In genomic region chr17:46361755-46362154, GRCh38 we compare ENCODE assay signal across 8 cellular contexts. TPM values are rescaled to one million over a fixed set of nuclear protein-coding genes. Genes with fewer than 3 reads are reported as not detected.
DNase-seq lines count a peak whose midpoint lies in the region; ATAC-seq, FAIRE-seq and TF ChIP-seq lines count a peak whose summit lies in the region.
"Not testable (repeated sequence)": the region's sequence is repeated elsewhere in the genome, so short reads cannot be mapped to it uniquely, and the experiment has no call there.

TSS of gene ARL17B (minus strand) at chr17:46361766. CDS start at chr17:46358397, 3,369 bp downstream.

- not testable (repeated sequence) for TF ChIP-seq CTCF in HFFc6 (IDR thresholded peaks at IDR 0.05); K562 (IDR thresholded peaks at IDR 0.05 in 2 of 3, conservative IDR thresholded peaks at IDR 0.05 in 1 of 3; ENCODE audit: insufficient read depth in 2 of 3, low read depth in 1 of 3, low read length in 3 of 3); tibial artery (IDR thresholded peaks at IDR 0.05)

- not testable (repeated sequence) for TF ChIP-seq EP300 in K562 (IDR thresholded peaks at IDR 0.05; ENCODE audit: low read length)

- not testable (repeated sequence) for H3K27ac Mint-ChIP-seq in HFFc6

- H3K27ac ChIP-seq in K562 (ENCODE audit: extremely low read depth, low read depth, low read length); tibial artery: not testable (repeated sequence)

- intact Hi-C loops in K562 (cut with micrococcal nuclease); left colon (cut with DNase I, micrococcal nuclease); tibial artery (cut with DNase I; ENCODE audit: low total_unique reads): not testable (repeated sequence)

- not testable (repeated sequence) for H3K36me3 Mint-ChIP-seq in HFFc6 (ENCODE audit: low read depth)

- not testable (repeated sequence) for H3K4me3 ChIP-seq in K562
- H3K4me3 ChIP-seq in tibial artery = peak within 1 kb of the TSS; percentile 26 to 28

- POLR2A ChIA-PET in K562 (lab: Yijun Ruan, JAX) = not testable (repeated sequence)

- not testable (repeated sequence) for H3K4me1 Mint-ChIP-seq in HFFc6 (ENCODE audit: low read depth)

- not testable (repeated sequence) for TF ChIP-seq RAD21 in K562 (CRISPR knock-in tag; conservative IDR thresholded peaks at IDR 0.05 in 1 of 2, IDR thresholded peaks at IDR 0.05 in 1 of 2)

- BruUV-seq in K562 (replicated peaks; lab: Mats Ljungman, UMichigan) = not testable (repeated sequence)

- not testable (repeated sequence) for H3K4me1 ChIP-seq in K562 (replicated peaks in 1 of 2; ENCODE audit: control insufficient read depth in 2 of 2, insufficient read depth in 2 of 2, low read length in 2 of 2); tibial artery

- in situ Hi-C loops in K562 (cut with MboI) = loop anchor here (25.0 kb wide), 1 partner anchor 99 kb away; no protein-coding TSS in a partner anchor

- not testable (repeated sequence) for H3K27me3 ChIP-seq in K562 (ENCODE audit: control insufficient read depth in 2 of 2, insufficient read depth in 2 of 2, low read length in 2 of 2); tibial artery

- FAIRE-seq in HTR-8/SVneo (lab: Jason Lieb, UNC) (peak; percentile 98), K562 (lab: Jason Lieb, UNC) (peak; percentile 100)

- not testable (repeated sequence) for H3K79me2 ChIP-seq in K562 (ENCODE audit: control insufficient read depth, insufficient read depth, low read length)

- H3K9me3 Mint-ChIP-seq in HFFc6 = not testable (repeated sequence)

- not testable (repeated sequence) for H3K4me3 Mint-ChIP-seq in HFFc6

- not testable (repeated sequence) for H3K9me3 ChIP-seq in K562 (replicated peaks; ENCODE audit: control insufficient read depth, insufficient read depth, low read depth, low read length); tibial artery

- H3K27me3 Mint-ChIP-seq in HFFc6 (ENCODE audit: insufficient read depth) = not testable (repeated sequence)

- not testable (repeated sequence) for H3K9me1 ChIP-seq in K562 (ENCODE audit: control insufficient read depth, insufficient read depth, low read length)

- not testable (repeated sequence) for H2AFZ ChIP-seq in K562 (ENCODE audit: low read depth, low read length)

- not testable (repeated sequence) for H4K20me1 ChIP-seq in K562 (replicated peaks; ENCODE audit: control insufficient read depth, insufficient read depth, low read length)

- WGBS in K562 (ENCODE audit: insufficient coverage, low coverage, missing lambda C conversion rate) = no CpG with 5 or more reads among the region's 22 CpGs

- peak; percentile 98 for DNase-seq in HFFc6
- not testable (repeated sequence) for DNase-seq in HTR-8/SVneo (ENCODE audit: insufficient read length, low spot score); K562 (ENCODE audit: extremely low read depth in 1 of 4, low spot score in 3 of 4)
- DNase-seq in activated CD4-positive, alpha-beta T cell treated with anti-CD3 and anti-CD28 coated beads, Interleukin-2, amount 50 U/mL, for 4 hours = peak; percentile 75 to 79
- DNase-seq in left colon = peak; percentile 88 to 94
- DNase-seq in stimulated activated CD4-positive, alpha-beta T cell treated with anti-CD3 and anti-CD28 coated beads, Interleukin-12 subunit alpha, Interleukin-12 subunit beta, amount 100 ng/mL, for 4 hours = peak; percentile 75
- peak; percentile 88 to 98 for DNase-seq in tibial artery

- H3K9ac ChIP-seq in K562 (ENCODE audit: insufficient read depth in 1 of 2, low read depth in 2 of 2, low read length in 2 of 2) = not testable (repeated sequence)

- H3K4me2 ChIP-seq in K562 (ENCODE audit: insufficient read depth, low read length) = not testable (repeated sequence)

- CTCF ChIA-PET in K562 (lab: Yijun Ruan, JAX; ENCODE audit: low intra/inter-chr PET ratio) = not testable (repeated sequence)

- not testable (repeated sequence) for H3K36me3 ChIP-seq in K562 (ENCODE audit: control insufficient read depth, insufficient read depth, low read length); tibial artery

- ATAC-seq in GM18858 (IDR thresholded peaks at IDR 0.05; ENCODE audit: unreplicated experiment) (peak; percentile 89), K562 (peak; percentile 100), left colon (peak; percentile 96)

- not testable (repeated sequence) for TF ChIP-seq POLR2A in K562 (conservative IDR thresholded peaks at IDR 0.05)

TF ChIP-seq in K562, 482 proteins besides CTCF, POLR2A, EP300 and RAD21:
- TF ChIP-seq CREM (IDR thresholded peaks at IDR 0.05; ENCODE audit: low read depth) (0 out of 2 replicates have a peak, but pooled peaks have one; percentile 17), CHD2 (IDR thresholded peaks at IDR 0.05; ENCODE audit: low read depth, low read length) (peak; percentile 32; the same call in 1 of the 2 replicates), SP2 (IDR thresholded peaks at IDR 0.05; ENCODE audit: extremely low read depth, low read depth, low read length, poor library complexity, severe bottlenecking) (peak; percentile 34), MBD2 (IDR thresholded peaks at IDR 0.05; ENCODE audit: borderline replicate concordance, low read depth) (peak; percentile 62; the same call in 1 of the 2 replicates)

RNA-seq across cellular contexts. Expression of gene ARL17B, which starts in this region (rescaled TPM):
- 10 to 100 TPM in 5 of 6 experiments, 1 to 10 TPM in 1; 9.9 to 14.3 (median 12.1) TPM for total RNA-seq in HFFc6 (2021; fragmentation: NEBNext Ultra II Directional; extraction: Animal tissue kit (Norgen Biotek cat#: 25700))
- total RNA-seq in K562 (2011; cell fraction: chromatin; rRNA removed; ENCODE audit: low replicate concordance) = 15.3 and 31.1 TPM in 2 replicates
- total RNA-seq in K562 (2011; cell fraction: nucleolus; rRNA removed) = 6.5 and 8.8 TPM in 2 replicates
- 11.1 and 13.6 TPM in 2 replicates for total RNA-seq in K562 (2011; cell fraction: nucleoplasm; rRNA removed)
- 4.4 and 8.2 TPM in 2 replicates for total RNA-seq in K562 (2014; rRNA removed)
- 5.0 and 6.2 TPM in 2 replicates for total RNA-seq in K562 (2014; rRNA removed; fragmentation: Illumina TruSeq; extraction: Trizol)
- total RNA-seq in K562 (2015; rRNA removed; fragmentation: Illumina TruSeq; extraction: Trizol) = 4.0 and 4.5 TPM in 2 replicates
- total RNA-seq in K562 (2021) = 11.9 and 12.1 TPM in 2 replicates
- 5.7 and 8.4 TPM in 2 replicates for polyA plus RNA-seq in K562 (2011; rRNA removed)
- polyA plus RNA-seq in K562 (2011; cell fraction: cytosol; rRNA removed) = 1.4 and 2.4 TPM in 2 replicates
- polyA plus RNA-seq in K562 (2011; cell fraction: nucleus; rRNA removed) = 13.0 and 14.0 TPM in 2 replicates
- 2.6 and 10.0 TPM in 2 replicates for polyA plus RNA-seq in K562 (2012)
- 3.4 and 7.2 TPM in 2 replicates for polyA plus RNA-seq in K562 (2014; fragmentation: Illumina TruSeq; extraction: Trizol)
- 10 to 100 TPM; 19.3 to 24.2 TPM for polyA plus RNA-seq in K562 (2014; fragmentation: Nextera tagmentation; extraction: Ambion mirVana)
- polyA plus RNA-seq in K562 (2014; rRNA removed) = 7.0 and 14.5 TPM in 2 replicates
- 3.3 and 4.0 TPM in 2 replicates for polyA minus RNA-seq in K562 (2011; rRNA and poly(A)+ RNA removed)
- polyA minus RNA-seq in K562 (2011; cell fraction: cytosol; rRNA and poly(A)+ RNA removed) = 1.1 and 4.6 TPM in 2 replicates
- 3.9 and 5.1 TPM in 2 replicates for polyA minus RNA-seq in K562 (2011; cell fraction: nucleus; rRNA and poly(A)+ RNA removed)
- 10 to 100 TPM; 10.4 to 11.1 TPM for total RNA-seq in left colon
